Comparison of ENCODE assay signal across 28 cellular contexts in genomic region chr1:219039018-219039740, GRCh38.
"Had no signal": no experiment of that assay in that cellular context is flagged by ENCODE, and none has a peak within 500 bp of the region (broad histone marks: within the 10 kb centered on the region; RNA-seq: fewer than 3 reads in every experiment).

No MANE protein-coding gene starts in this region.

- H3K27ac ChIP-seq: adrenal gland, breast epithelium, SJCRH30 had no signal

- H3K27ac Mint-ChIP-seq: activated CD8-positive, alpha-beta T cell treated with anti-CD3 and anti-CD28 coated beads for 36 hours; activated naive CD8-positive, alpha-beta T cell treated with anti-CD3 and anti-CD28 coated beads, Interleukin-2, amount 10 ng/mL, durations not matched to agents 7 days and 5 days; activated T-cell treated with anti-CD3 and anti-CD28 coated beads, Interleukin-2, amount 50 U/mL, for 72 hours; activated T-helper 2 cell treated with anti-CD3 and anti-CD28 coated beads, Interferon-gamma antibody, Interleukin-2, Interleukin-4, amounts not matched to agents 10 μg/mL and 5 μg/mL and 100 μg/mL, durations not matched to agents 14 hours and 24 hours and 36 hours had no signal

- DNase-seq: activated CD4-positive, alpha-beta T cell treated with anti-CD3 and anti-CD28 coated beads for 4 hours; activated CD8-positive, alpha-beta memory T cell treated with anti-CD3 and anti-CD28 coated beads, Interleukin-2, amount 50 U/mL, for 4 hours; activated CD8-positive, alpha-beta T cell treated with anti-CD3 and anti-CD28 coated beads for 36 hours; activated gamma-delta T cell treated with Interleukin-2 at 50 U/mL for 16 hours; activated naive CD4-positive, alpha-beta T cell treated with anti-CD3 and anti-CD28 coated beads, Interleukin-2, amount 50 U/mL, for 16 hours; activated naive CD8-positive, alpha-beta T cell treated with anti-CD3 and anti-CD28 coated beads, Interleukin-2, amount 10 ng/mL, durations not matched to agents 7 days and 5 days; activated T-cell treated with anti-CD3 and anti-CD28 coated beads, Interleukin-2, amount 50 U/mL, for 72 hours; adrenal gland; aorta; central memory CD4-positive, alpha-beta T cell; Kasumi-1; KBM-7; NCI-H1105 treated with DMSO at 0.1 percent for 48 hours; NCI-H1436 treated with DMSO at 0.1 percent for 48 hours; NCI-H187; NCI-H2081; NCI-H2171; NCI-H2227 treated with DMSO at 0.1 percent for 48 hours; NCI-H446 treated with DMSO at 0.1 percent for 48 hours; NCI-H524 treated with DMSO at 0.1 percent for 48 hours; NCI-H748 treated with DMSO at 0.1 percent for 48 hours; NK-92 treated with Interleukin-12 subunit alpha and Interleukin-12 subunit beta, amount 100 ng/mL, for 24 hours; RPMI8226; SJCRH30; SK-N-SH; T-helper 1 cell had no signal

- H3K36me3 Mint-ChIP-seq: activated naive CD8-positive, alpha-beta T cell treated with anti-CD3 and anti-CD28 coated beads, Interleukin-2, amount 10 ng/mL, durations not matched to agents 7 days and 5 days had no signal

- H3K27me3 ChIP-seq: adrenal gland, breast epithelium, SJCRH30 had no signal

- H3K36me3 ChIP-seq: adrenal gland, breast epithelium, SJCRH30 had no signal

- H3K9me3 Mint-ChIP-seq: activated CD8-positive, alpha-beta T cell treated with anti-CD3 and anti-CD28 coated beads for 36 hours; activated naive CD8-positive, alpha-beta T cell treated with anti-CD3 and anti-CD28 coated beads, Interleukin-2, amount 10 ng/mL, durations not matched to agents 7 days and 5 days; activated T-helper 2 cell treated with anti-CD3 and anti-CD28 coated beads, Interferon-gamma antibody, Interleukin-2, Interleukin-4, amounts not matched to agents 10 μg/mL and 5 μg/mL and 100 μg/mL, durations not matched to agents 14 hours and 24 hours and 36 hours had no signal

- H3K9me3 ChIP-seq: adrenal gland, breast epithelium had no signal

- H3K4me1 Mint-ChIP-seq: activated naive CD8-positive, alpha-beta T cell treated with anti-CD3 and anti-CD28 coated beads, Interleukin-2, amount 10 ng/mL, durations not matched to agents 7 days and 5 days had no signal

- H3K4me3 ChIP-seq: adrenal gland, breast epithelium, SJCRH30 had no signal

- H3K4me3 Mint-ChIP-seq: activated CD8-positive, alpha-beta T cell treated with anti-CD3 and anti-CD28 coated beads for 36 hours; activated naive CD8-positive, alpha-beta T cell treated with anti-CD3 and anti-CD28 coated beads, Interleukin-2, amount 10 ng/mL, durations not matched to agents 7 days and 5 days; activated T-cell treated with anti-CD3 and anti-CD28 coated beads, Interleukin-2, amount 50 U/mL, for 72 hours had no signal

- H3K27me3 Mint-ChIP-seq: activated CD8-positive, alpha-beta T cell treated with anti-CD3 and anti-CD28 coated beads for 36 hours; activated naive CD8-positive, alpha-beta T cell treated with anti-CD3 and anti-CD28 coated beads, Interleukin-2, amount 10 ng/mL, durations not matched to agents 7 days and 5 days had no signal
